Comparison of ENCODE assay signal across 16 cellular contexts in the genomic region with DNA sequence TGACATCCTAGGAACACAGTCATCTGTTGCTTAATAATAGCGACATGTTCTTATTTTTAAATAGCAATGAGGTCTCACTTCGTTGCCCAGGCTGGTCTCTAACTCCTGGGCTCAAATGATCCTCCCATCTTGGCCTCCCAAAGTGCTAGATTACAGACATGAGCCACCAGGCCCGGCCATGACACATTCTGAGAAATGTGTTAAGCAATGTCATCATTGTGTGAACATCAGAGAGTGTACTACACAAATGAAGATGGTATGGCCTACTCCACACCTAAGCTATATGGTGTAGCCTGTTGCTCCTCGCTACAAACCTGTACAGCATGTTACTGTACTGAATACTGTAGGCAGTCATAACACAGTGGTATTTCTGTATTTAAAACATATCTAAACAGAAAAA. TPM values are rescaled to one million over a fixed set of nuclear protein-coding genes. Genes with fewer than 3 reads are reported as not detected.
DNase-seq lines count a peak whose midpoint lies in the region; ATAC-seq lines count a peak whose summit lies in the region.
"Had no signal": no experiment of that assay in that cellular context is flagged by ENCODE, and none has a peak within 500 bp of the region (broad histone marks: within the 10 kb centered on the region; RNA-seq: fewer than 3 reads in every experiment).

No MANE protein-coding gene starts in this region.

- CTCF ChIA-PET in activated CD4-positive, alpha-beta memory T cell treated with anti-CD3 and anti-CD28 coated beads for 36 hours (lab: Charles Lee), result no interaction called here
- CTCF ChIA-PET in activated CD4-positive, alpha-beta memory T cell treated with anti-CD3 and anti-CD28 coated beads, Interleukin-2, amount 10 ng/mL, durations not matched to agents 7 days and 5 days (lab: Charles Lee), result no interaction called here

- intact Hi-C loops in activated CD4-positive, alpha-beta memory T cell treated with anti-CD3 and anti-CD28 coated beads for 36 hours (cut with micrococcal nuclease), result no loop called here

- H3K4me3 Mint-ChIP-seq in activated CD4-positive, alpha-beta memory T cell treated with anti-CD3 and anti-CD28 coated beads for 36 hours, result no peak overlapping the region
- no peak overlapping the region for H3K4me3 Mint-ChIP-seq in activated CD4-positive, alpha-beta memory T cell treated with anti-CD3 and anti-CD28 coated beads, Interleukin-2, amount 10 ng/mL, durations not matched to agents 7 days and 5 days
- H3K4me3 Mint-ChIP-seq in stimulated activated naive CD8-positive, alpha-beta T cell treated with anti-CD3 and anti-CD28 coated beads, Interleukin-15, Interleukin-2, amounts not matched to agents 100 ng/mL and 50 ng/mL, for 24 hours, result no peak overlapping the region
- no peak overlapping the region for H3K4me3 Mint-ChIP-seq in stimulated activated naive CD8-positive, alpha-beta T cell treated with anti-CD3 and anti-CD28 coated beads, Interleukin-15, amount 100 ng/mL, for 72 hours
- H3K4me3 Mint-ChIP-seq in memory B cell, result no peak overlapping the region
- H3K4me3 Mint-ChIP-seq: HFFc6 had no signal

- peaks cover 43% of the 10 kb centered on the region for H3K36me3 Mint-ChIP-seq in activated CD4-positive, alpha-beta memory T cell treated with anti-CD3 and anti-CD28 coated beads for 36 hours
- peaks cover 56% of the 10 kb centered on the region for H3K36me3 Mint-ChIP-seq in activated CD4-positive, alpha-beta memory T cell treated with anti-CD3 and anti-CD28 coated beads, Interleukin-2, amount 10 ng/mL, durations not matched to agents 7 days and 5 days (ENCODE audit: low read depth)
- peaks cover 53% of the 10 kb centered on the region for H3K36me3 Mint-ChIP-seq in stimulated activated naive CD8-positive, alpha-beta T cell treated with anti-CD3 and anti-CD28 coated beads, Interleukin-15, Interleukin-2, amounts not matched to agents 100 ng/mL and 50 ng/mL, for 24 hours (ENCODE audit: low read depth)
- H3K36me3 Mint-ChIP-seq in memory B cell, result peaks cover 12% of the 10 kb centered on the region

- POLR2A ChIA-PET in activated CD4-positive, alpha-beta memory T cell treated with anti-CD3 and anti-CD28 coated beads for 36 hours (lab: Charles Lee), result no interaction called here
- POLR2A ChIA-PET in activated CD4-positive, alpha-beta memory T cell treated with anti-CD3 and anti-CD28 coated beads, Interleukin-2, amount 10 ng/mL, durations not matched to agents 7 days and 5 days (lab: Charles Lee), result no interaction called here

- H3K9me3 Mint-ChIP-seq in activated CD4-positive, alpha-beta memory T cell treated with anti-CD3 and anti-CD28 coated beads for 36 hours, result no peaks in the 10 kb centered on the region
- no peaks in the 10 kb centered on the region for H3K9me3 Mint-ChIP-seq in activated CD4-positive, alpha-beta memory T cell treated with anti-CD3 and anti-CD28 coated beads, Interleukin-2, amount 10 ng/mL, durations not matched to agents 7 days and 5 days
- H3K9me3 Mint-ChIP-seq in stimulated activated naive CD8-positive, alpha-beta T cell treated with anti-CD3 and anti-CD28 coated beads, Interleukin-15, Interleukin-2, amounts not matched to agents 100 ng/mL and 50 ng/mL, for 24 hours, result no peaks in the 10 kb centered on the region
- H3K9me3 Mint-ChIP-seq in stimulated activated naive CD8-positive, alpha-beta T cell treated with anti-CD3 and anti-CD28 coated beads, Interleukin-15, amount 100 ng/mL, for 72 hours, result no peaks in the 10 kb centered on the region
- no peaks in the 10 kb centered on the region for H3K9me3 Mint-ChIP-seq in memory B cell
- H3K9me3 Mint-ChIP-seq: HFFc6 had no signal

- no peaks in the 10 kb centered on the region for H3K27me3 Mint-ChIP-seq in activated CD4-positive, alpha-beta memory T cell treated with anti-CD3 and anti-CD28 coated beads for 36 hours
- H3K27me3 Mint-ChIP-seq in activated CD4-positive, alpha-beta memory T cell treated with anti-CD3 and anti-CD28 coated beads, Interleukin-2, amount 10 ng/mL, durations not matched to agents 7 days and 5 days, result no peaks in the 10 kb centered on the region
- H3K27me3 Mint-ChIP-seq in stimulated activated naive CD8-positive, alpha-beta T cell treated with anti-CD3 and anti-CD28 coated beads, Interleukin-15, Interleukin-2, amounts not matched to agents 100 ng/mL and 50 ng/mL, for 24 hours, result no peaks in the 10 kb centered on the region
- no peaks in the 10 kb centered on the region for H3K27me3 Mint-ChIP-seq in stimulated activated naive CD8-positive, alpha-beta T cell treated with anti-CD3 and anti-CD28 coated beads, Interleukin-15, amount 100 ng/mL, for 72 hours
- no peaks in the 10 kb centered on the region for H3K27me3 Mint-ChIP-seq in memory B cell

- peaks cover 54% of the 10 kb centered on the region for H3K4me1 Mint-ChIP-seq in activated CD4-positive, alpha-beta memory T cell treated with anti-CD3 and anti-CD28 coated beads for 36 hours (ENCODE audit: low read depth)
- peaks cover 75% of the 10 kb centered on the region for H3K4me1 Mint-ChIP-seq in activated CD4-positive, alpha-beta memory T cell treated with anti-CD3 and anti-CD28 coated beads, Interleukin-2, amount 10 ng/mL, durations not matched to agents 7 days and 5 days
- peaks cover 42% of the 10 kb centered on the region for H3K4me1 Mint-ChIP-seq in stimulated activated naive CD8-positive, alpha-beta T cell treated with anti-CD3 and anti-CD28 coated beads, Interleukin-15, Interleukin-2, amounts not matched to agents 100 ng/mL and 50 ng/mL, for 24 hours (ENCODE audit: low read depth)
- peaks cover 56% of the 10 kb centered on the region for H3K4me1 Mint-ChIP-seq in stimulated activated naive CD8-positive, alpha-beta T cell treated with anti-CD3 and anti-CD28 coated beads, Interleukin-15, amount 100 ng/mL, for 72 hours
- H3K4me1 Mint-ChIP-seq in memory B cell, result peaks cover 7% of the 10 kb centered on the region

- DNase-seq in activated CD4-positive, alpha-beta memory T cell treated with anti-CD3 and anti-CD28 coated beads for 36 hours, result peak; percentile 44
- no peak for DNase-seq in activated CD4-positive, alpha-beta memory T cell treated with anti-CD3 and anti-CD28 coated beads, Interleukin-2, amount 10 ng/mL, durations not matched to agents 7 days and 5 days
- no peak for DNase-seq in stimulated activated naive CD8-positive, alpha-beta T cell treated with anti-CD3 and anti-CD28 coated beads, Interleukin-15, amount 100 ng/mL, for 72 hours
- DNase-seq in memory B cell (ENCODE audit: low spot score in 2 of 2), result no peak
- DNase-seq in substantia nigra (lab: John Stamatoyannopoulos, UW), result no peak
- no peak for DNase-seq in hypothalamus (lab: John Stamatoyannopoulos, UW)
- DNase-seq in cerebellar cortex (ENCODE audit: low spot score), result no peak
- DNase-seq: DMS 273 treated with DMSO at 0.1 percent for 48 hours, GF-D8, HFFc6, NCI-H1436, NCI-H2029 treated with DMSO at 0.1 percent for 48 hours, NCI-H774, RPMI8226 had no signal

- no peak for ATAC-seq in stimulated activated naive CD8-positive, alpha-beta T cell treated with anti-CD3 and anti-CD28 coated beads, Interleukin-15, amount 100 ng/mL, for 72 hours
- ATAC-seq in memory B cell (ENCODE audit: low read depth), result no peak

- H3K27ac Mint-ChIP-seq in activated CD4-positive, alpha-beta memory T cell treated with anti-CD3 and anti-CD28 coated beads for 36 hours, result peak overlapping the region; percentile 13
- no peak overlapping the region for H3K27ac Mint-ChIP-seq in activated CD4-positive, alpha-beta memory T cell treated with anti-CD3 and anti-CD28 coated beads, Interleukin-2, amount 10 ng/mL, durations not matched to agents 7 days and 5 days
- H3K27ac Mint-ChIP-seq in stimulated activated naive CD8-positive, alpha-beta T cell treated with anti-CD3 and anti-CD28 coated beads, Interleukin-15, Interleukin-2, amounts not matched to agents 100 ng/mL and 50 ng/mL, for 24 hours, result peak overlapping the region; percentile 7
- H3K27ac Mint-ChIP-seq in stimulated activated naive CD8-positive, alpha-beta T cell treated with anti-CD3 and anti-CD28 coated beads, Interleukin-15, amount 100 ng/mL, for 72 hours, result no peak overlapping the region
- peak overlapping the region; percentile 75 for H3K27ac Mint-ChIP-seq in memory B cell
- H3K27ac Mint-ChIP-seq: HFFc6 had no signal

- H3K27ac ChIP-seq in substantia nigra (ENCODE audit: low read depth, low read length, poor library complexity, severe bottlenecking), result peak overlapping the region; percentile 39
- H3K27ac ChIP-seq: KMS-11 had no signal

RNA-seq across cellular contexts. Expression of a gene that starts 24.6 kb away (rescaled TPM):
- total RNA-seq in activated CD4-positive, alpha-beta memory T cell treated with anti-CD3 and anti-CD28 coated beads for 36 hours, result 10 to 100 TPM; 11.7 to 11.9 TPM
- 10 to 100 TPM; 14.3 to 14.4 TPM for total RNA-seq in activated CD4-positive, alpha-beta memory T cell treated with anti-CD3 and anti-CD28 coated beads, Interleukin-2, amount 10 ng/mL, durations not matched to agents 7 days and 5 days

RNA-seq across cellular contexts. Expression of a gene that starts 57.4 kb away (rescaled TPM):
- 100 to 1,000 TPM in 1 of 2 experiments, 10 to 100 TPM in 1; 90.0 to 106 TPM for total RNA-seq in activated CD4-positive, alpha-beta memory T cell treated with anti-CD3 and anti-CD28 coated beads for 36 hours
- 100 to 1,000 TPM; 120 to 129 TPM for total RNA-seq in activated CD4-positive, alpha-beta memory T cell treated with anti-CD3 and anti-CD28 coated beads, Interleukin-2, amount 10 ng/mL, durations not matched to agents 7 days and 5 days

Comparison
In these comparisons a context has a peak if more than half of its experiments do, and no peak if none do; other contexts are left out.
1. H3K27ac Mint-ChIP-seq: peak in activated CD4-positive, alpha-beta memory T cell treated with anti-CD3 and anti-CD28 coated beads for 36 hours (single experiment), stimulated activated naive CD8-positive, alpha-beta T cell treated with anti-CD3 and anti-CD28 coated beads, Interleukin-15, Interleukin-2, amounts not matched to agents 100 ng/mL and 50 ng/mL, for 24 hours (single experiment) and memory B cell (single experiment); none in activated CD4-positive, alpha-beta memory T cell treated with anti-CD3 and anti-CD28 coated beads, Interleukin-2, amount 10 ng/mL, durations not matched to agents 7 days and 5 days (single experiment) and stimulated activated naive CD8-positive, alpha-beta T cell treated with anti-CD3 and anti-CD28 coated beads, Interleukin-15, amount 100 ng/mL, for 72 hours (0 of 2).